Comparison of ENCODE assay signal across 6 cellular contexts in the genomic region with DNA sequence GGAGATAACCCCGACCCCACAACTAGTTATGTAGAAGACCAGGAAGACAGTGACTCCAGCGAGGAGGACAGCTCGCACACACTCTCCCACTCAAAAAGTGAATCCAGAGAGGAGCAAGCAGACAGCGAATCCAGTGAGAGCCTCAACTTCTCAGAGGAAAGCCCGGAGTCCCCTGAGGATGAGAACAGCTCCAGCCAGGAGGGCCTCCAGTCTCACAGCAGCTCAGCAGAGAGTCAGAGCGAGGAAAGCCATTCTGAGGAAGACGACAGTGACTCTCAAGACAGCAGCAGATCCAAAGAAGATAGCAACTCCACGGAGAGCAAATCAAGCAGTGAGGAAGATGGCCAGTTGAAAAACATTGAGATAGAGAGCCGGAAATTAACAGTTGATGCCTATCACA. TPM values are rescaled to one million over a fixed set of nuclear protein-coding genes. Genes with fewer than 3 reads are reported as not detected.
"Had no signal": no experiment of that assay in that cellular context is flagged by ENCODE, and none has a peak within 500 bp of the region (broad histone marks: within the 10 kb centered on the region; RNA-seq: fewer than 3 reads in every experiment).

No MANE protein-coding gene starts in this region.

- H3K4me3 ChIP-seq: GM23338 had no signal

- ATAC-seq: GM23338 had no signal

- DNase-seq: H9, HCEC 1CT, IMR-90 had no signal

RNA-seq across cellular contexts. Expression of a gene that starts 12.8 kb away (rescaled TPM):
- total RNA-seq: GM23338, H9, HT-29, IMR-90 had no signal

RNA-seq across cellular contexts. Expression of a gene that starts 54.5 kb away (rescaled TPM):
- total RNA-seq: GM23338, H1, H9, HT-29, IMR-90 had no signal
